1 cellular context compared by ENCODE assay signal in the genomic region with DNA sequence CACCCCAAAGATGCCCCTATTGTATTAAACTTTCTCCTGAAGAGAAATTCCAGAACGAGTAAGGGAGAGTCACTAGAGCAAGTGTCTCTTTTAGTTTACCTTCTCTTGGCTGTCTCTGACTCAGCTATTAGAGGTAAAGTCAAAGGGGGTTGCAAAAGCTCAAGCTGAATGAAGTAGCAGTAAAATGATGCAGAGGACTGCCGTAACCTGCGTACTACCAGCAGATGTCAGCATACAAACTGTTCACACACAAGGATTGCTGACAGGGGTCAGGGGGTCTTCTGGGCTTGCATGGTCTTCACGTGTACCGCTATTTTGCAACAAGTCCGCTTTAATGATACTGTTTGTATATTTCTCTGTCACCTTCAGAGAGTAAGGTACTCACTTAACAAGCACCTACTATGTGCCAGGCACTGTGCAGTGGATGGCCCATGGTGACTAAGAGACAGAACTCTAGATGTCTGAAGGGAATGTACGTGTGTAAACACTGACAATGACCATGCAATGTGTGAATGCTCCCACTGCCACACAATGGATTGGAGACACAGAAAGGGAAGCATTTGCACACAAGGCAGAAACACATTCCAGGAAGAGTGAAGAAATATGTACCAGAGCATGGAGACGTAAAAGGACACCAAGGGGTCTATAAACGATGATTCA.
TF ChIP-seq lines count a peak whose summit lies in the region.

No MANE protein-coding gene starts in this region.

TF ChIP-seq in HepG2, 621 proteins besides CTCF, POLR2A, EP300 and RAD21:
- TF ChIP-seq NFYB (CRISPR knock-in tag; IDR thresholded peaks at IDR 0.05) (no peak), ZSCAN20 (CRISPR knock-in tag; IDR thresholded peaks at IDR 0.05; ENCODE audit: borderline replicate concordance) (no peak), CREB1 (IDR thresholded peaks at IDR 0.05) (no peak), CREB1 (CRISPR knock-in tag; IDR thresholded peaks at IDR 0.05) (no peak), STAG1 (CRISPR knock-in tag; IDR thresholded peaks at IDR 0.05) (peak; percentile 35; the same call in 1 of the 2 replicates), RFXANK (CRISPR knock-in tag; IDR thresholded peaks at IDR 0.05) (no peak), ZKSCAN1 (IDR thresholded peaks at IDR 0.05; ENCODE audit: low read length) (peak; percentile 96), NR2F6 (IDR thresholded peaks at IDR 0.05) (no peak), NR2F6 (CRISPR knock-in tag; IDR thresholded peaks at IDR 0.05) (peak; percentile 30; the same call in 1 of the 2 replicates)
- TF ChIP-seq, protein P1, sequence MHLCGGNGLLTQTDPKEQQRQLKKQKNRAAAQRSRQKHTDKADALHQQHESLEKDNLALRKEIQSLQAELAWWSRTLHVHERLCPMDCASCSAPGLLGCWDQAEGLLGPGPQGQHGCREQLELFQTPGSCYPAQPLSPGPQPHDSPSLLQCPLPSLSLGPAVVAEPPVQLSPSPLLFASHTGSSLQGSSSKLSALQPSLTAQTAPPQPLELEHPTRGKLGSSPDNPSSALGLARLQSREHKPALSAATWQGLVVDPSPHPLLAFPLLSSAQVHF (CRISPR knock-in tag; IDR thresholded peaks at IDR 0.05), result no peak
- TF ChIP-seq, protein P2, sequence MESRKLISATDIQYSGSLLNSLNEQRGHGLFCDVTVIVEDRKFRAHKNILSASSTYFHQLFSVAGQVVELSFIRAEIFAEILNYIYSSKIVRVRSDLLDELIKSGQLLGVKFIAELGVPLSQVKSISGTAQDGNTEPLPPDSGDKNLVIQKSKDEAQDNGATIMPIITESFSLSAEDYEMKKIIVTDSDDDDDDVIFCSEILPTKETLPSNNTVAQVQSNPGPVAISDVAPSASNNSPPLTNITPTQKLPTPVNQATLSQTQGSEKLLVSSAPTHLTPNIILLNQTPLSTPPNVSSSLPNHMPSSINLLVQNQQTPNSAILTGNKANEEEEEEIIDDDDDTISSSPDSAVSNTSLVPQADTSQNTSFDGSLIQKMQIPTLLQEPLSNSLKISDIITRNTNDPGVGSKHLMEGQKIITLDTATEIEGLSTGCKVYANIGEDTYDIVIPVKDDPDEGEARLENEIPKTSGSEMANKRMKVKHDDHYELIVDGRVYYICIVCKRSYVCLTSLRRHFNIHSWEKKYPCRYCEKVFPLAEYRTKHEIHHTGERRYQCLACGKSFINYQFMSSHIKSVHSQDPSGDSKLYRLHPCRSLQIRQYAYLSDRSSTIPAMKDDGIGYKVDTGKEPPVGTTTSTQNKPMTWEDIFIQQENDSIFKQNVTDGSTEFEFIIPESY (CRISPR knock-in tag; IDR thresholded peaks at IDR 0.05), result peak; percentile 36; the same call in 1 of the 2 replicates
- TF ChIP-seq, protein P3, sequence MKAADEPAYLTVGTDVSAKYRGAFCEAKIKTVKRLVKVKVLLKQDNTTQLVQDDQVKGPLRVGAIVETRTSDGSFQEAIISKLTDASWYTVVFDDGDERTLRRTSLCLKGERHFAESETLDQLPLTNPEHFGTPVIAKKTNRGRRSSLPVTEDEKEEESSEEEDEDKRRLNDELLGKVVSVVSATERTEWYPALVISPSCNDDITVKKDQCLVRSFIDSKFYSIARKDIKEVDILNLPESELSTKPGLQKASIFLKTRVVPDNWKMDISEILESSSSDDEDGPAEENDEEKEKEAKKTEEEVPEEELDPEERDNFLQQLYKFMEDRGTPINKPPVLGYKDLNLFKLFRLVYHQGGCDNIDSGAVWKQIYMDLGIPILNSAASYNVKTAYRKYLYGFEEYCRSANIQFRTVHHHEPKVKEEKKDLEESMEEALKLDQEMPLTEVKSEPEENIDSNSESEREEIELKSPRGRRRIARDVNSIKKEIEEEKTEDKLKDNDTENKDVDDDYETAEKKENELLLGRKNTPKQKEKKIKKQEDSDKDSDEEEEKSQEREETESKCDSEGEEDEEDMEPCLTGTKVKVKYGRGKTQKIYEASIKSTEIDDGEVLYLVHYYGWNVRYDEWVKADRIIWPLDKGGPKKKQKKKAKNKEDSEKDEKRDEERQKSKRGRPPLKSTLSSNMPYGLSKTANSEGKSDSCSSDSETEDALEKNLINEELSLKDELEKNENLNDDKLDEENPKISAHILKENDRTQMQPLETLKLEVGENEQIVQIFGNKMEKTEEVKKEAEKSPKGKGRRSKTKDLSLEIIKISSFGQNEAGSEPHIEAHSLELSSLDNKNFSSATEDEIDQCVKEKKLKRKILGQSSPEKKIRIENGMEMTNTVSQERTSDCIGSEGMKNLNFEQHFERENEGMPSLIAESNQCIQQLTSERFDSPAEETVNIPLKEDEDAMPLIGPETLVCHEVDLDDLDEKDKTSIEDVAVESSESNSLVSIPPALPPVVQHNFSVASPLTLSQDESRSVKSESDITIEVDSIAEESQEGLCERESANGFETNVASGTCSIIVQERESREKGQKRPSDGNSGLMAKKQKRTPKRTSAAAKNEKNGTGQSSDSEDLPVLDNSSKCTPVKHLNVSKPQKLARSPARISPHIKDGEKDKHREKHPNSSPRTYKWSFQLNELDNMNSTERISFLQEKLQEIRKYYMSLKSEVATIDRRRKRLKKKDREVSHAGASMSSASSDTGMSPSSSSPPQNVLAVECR (CRISPR knock-in tag; IDR thresholded peaks at IDR 0.05; ENCODE audit: borderline replicate concordance), result no peak
